Comparison of ENCODE assay signal across 10 cellular contexts in the genomic region with DNA sequence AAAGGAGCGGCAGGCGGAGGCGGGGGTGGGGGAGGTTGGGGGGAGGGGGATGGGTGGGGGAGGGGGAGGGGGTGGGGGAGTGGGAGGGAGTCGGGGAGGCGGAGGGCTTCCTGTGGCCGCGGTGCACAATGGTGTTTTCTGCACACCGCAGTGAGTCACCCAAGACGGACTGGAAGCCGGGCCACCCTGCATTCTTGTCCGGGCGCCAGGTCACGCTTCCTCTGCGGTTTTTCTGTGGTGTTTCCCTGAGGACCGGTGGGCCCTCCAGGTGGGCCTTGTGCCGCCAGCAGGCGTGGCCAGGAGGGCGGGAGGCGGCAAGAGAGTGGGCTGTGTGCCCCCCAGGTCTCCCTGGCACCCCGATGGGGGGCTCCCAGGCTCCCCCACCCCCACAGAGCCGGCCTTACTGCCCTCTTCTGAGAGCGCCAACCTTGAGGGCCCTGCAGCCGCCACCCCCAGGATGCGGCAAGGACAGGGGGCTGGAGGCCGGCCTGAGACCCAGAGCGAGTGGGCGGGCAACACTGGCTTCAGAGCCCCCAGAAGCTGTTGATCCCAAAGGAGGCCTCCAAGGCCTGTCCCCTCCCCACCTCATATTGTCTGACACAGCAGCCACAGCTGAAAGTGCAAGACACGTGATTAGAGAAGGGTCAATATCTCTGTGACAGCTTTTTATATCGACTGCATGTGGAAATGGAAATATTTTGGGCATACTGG. TPM values are rescaled to one million over a fixed set of nuclear protein-coding genes. Genes with fewer than 3 reads are reported as not detected.
DNase-seq lines count a peak whose midpoint lies in the region; ATAC-seq, FAIRE-seq and TF ChIP-seq lines count a peak whose summit lies in the region.
"Had no signal": no experiment of that assay in that cellular context is flagged by ENCODE, and none has a peak within 500 bp of the region (broad histone marks: within the 10 kb centered on the region; RNA-seq: fewer than 3 reads in every experiment).

No MANE protein-coding gene starts in this region.

- peak overlapping the region; percentile 9 for H3K9ac ChIP-seq in keratinocyte (ENCODE audit: control insufficient read depth, extremely low read depth, insufficient read depth, low read length)

- no peaks in the 10 kb centered on the region for H3K27me3 Mint-ChIP-seq in activated naive CD8-positive, alpha-beta T cell treated with anti-CD3 and anti-CD28 coated beads for 36 hours
- peaks cover 15% of the 10 kb centered on the region for H3K27me3 Mint-ChIP-seq in stimulated activated memory B cell treated with anti-CD40 and anti-IgM and Interleukin-4, amounts not matched to agents 10 μg/mL and 1 μg/mL and 100 μg/mL, for 72 hours

- DNase-seq in MG63 = peak; percentile 92
- DNase-seq in activated naive CD8-positive, alpha-beta T cell treated with anti-CD3 and anti-CD28 coated beads for 36 hours = peak; percentile 64
- DNase-seq in keratinocyte (ENCODE audit: low read depth, low spot score) = no peak
- DNase-seq in G401 (ENCODE audit: low spot score) = no peak

- in situ Hi-C loops in G401 (cut with HindIII; ENCODE audit: low sequenced_read_pairs) = loop anchor here (10.0 kb wide), 1 partner anchor 97 kb away; no protein-coding TSS in a partner anchor

- no peaks in the 10 kb centered on the region for H3K36me3 ChIP-seq in MG63
- no peaks in the 10 kb centered on the region for H3K36me3 ChIP-seq in keratinocyte (ENCODE audit: control insufficient read depth in 2 of 2, extremely low read depth in 1 of 2, insufficient read depth in 2 of 2, low read length in 2 of 2)

- no peaks in the 10 kb centered on the region for H3K9me1 ChIP-seq in keratinocyte (ENCODE audit: control insufficient read depth, extremely low read depth, insufficient read depth, low read length)

- H3K9me3 ChIP-seq in MG63 (no peaks in the 10 kb centered on the region), keratinocyte (ENCODE audit: control insufficient read depth, low read depth, low read length) (no peaks in the 10 kb centered on the region)

- dilution Hi-C loops in keratinocyte (cut with MboI; ENCODE audit: extremely low pct_ligation_motif_present, low sequenced_read_pairs) = no loop called here

- H3K27ac ChIP-seq in keratinocyte (ENCODE audit: control insufficient read depth, insufficient read depth, low read length) = peak overlapping the region; percentile 26
- H3K27ac ChIP-seq: SK-N-MC had no signal

- no peak overlapping the region for H3K27ac Mint-ChIP-seq in activated naive CD8-positive, alpha-beta T cell treated with anti-CD3 and anti-CD28 coated beads for 36 hours
- H3K27ac Mint-ChIP-seq in stimulated activated memory B cell treated with anti-CD40 and anti-IgM and Interleukin-4, amounts not matched to agents 10 μg/mL and 1 μg/mL and 100 μg/mL, for 72 hours = no peak overlapping the region

- no peaks in the 10 kb centered on the region for H4K20me1 ChIP-seq in keratinocyte (ENCODE audit: control insufficient read depth, extremely low read depth, insufficient read depth, low read length)

- H3K4me3 ChIP-seq in MG63 (no peak overlapping the region), keratinocyte (ENCODE audit: control insufficient read depth in 2 of 3, extremely low read depth in 1 of 3, insufficient read depth in 2 of 3, low read depth in 1 of 3, low read length in 3 of 3) (no peak overlapping the region)
- H3K4me3 ChIP-seq: SK-N-MC had no signal

- H2AFZ ChIP-seq in keratinocyte (ENCODE audit: control insufficient read depth, low read length) = no peak overlapping the region

- no peak overlapping the region for H3K4me3 Mint-ChIP-seq in activated naive CD8-positive, alpha-beta T cell treated with anti-CD3 and anti-CD28 coated beads for 36 hours
- peak overlapping the region; percentile 52 for H3K4me3 Mint-ChIP-seq in stimulated activated memory B cell treated with anti-CD40 and anti-IgM and Interleukin-4, amounts not matched to agents 10 μg/mL and 1 μg/mL and 100 μg/mL, for 72 hours

- no peak for TF ChIP-seq CTCF in keratinocyte (optimal IDR thresholded peaks at IDR 0.05 in 1 of 3, IDR thresholded peaks at IDR 0.05 in 1 of 3, conservative IDR thresholded peaks at IDR 0.05 in 1 of 3; ENCODE audit: extremely low read depth in 1 of 3, insufficient read depth in 2 of 3, low read length in 3 of 3)

- H3K4me1 Mint-ChIP-seq in activated naive CD8-positive, alpha-beta T cell treated with anti-CD3 and anti-CD28 coated beads for 36 hours = peaks cover 2% of the 10 kb centered on the region
- H3K4me1 Mint-ChIP-seq in stimulated activated memory B cell treated with anti-CD40 and anti-IgM and Interleukin-4, amounts not matched to agents 10 μg/mL and 1 μg/mL and 100 μg/mL, for 72 hours = peaks cover 45% of the 10 kb centered on the region

- no peak overlapping the region for H3K4me2 ChIP-seq in keratinocyte (ENCODE audit: control insufficient read depth, extremely low read depth, insufficient read depth, low read depth, low read length)

- peaks cover 16% of the 10 kb centered on the region for H3K4me1 ChIP-seq in keratinocyte (ENCODE audit: control insufficient read depth, extremely low read depth, insufficient read depth, low read length)

- H3K9me3 Mint-ChIP-seq in activated naive CD8-positive, alpha-beta T cell treated with anti-CD3 and anti-CD28 coated beads for 36 hours = no peaks in the 10 kb centered on the region
- H3K9me3 Mint-ChIP-seq in stimulated activated memory B cell treated with anti-CD40 and anti-IgM and Interleukin-4, amounts not matched to agents 10 μg/mL and 1 μg/mL and 100 μg/mL, for 72 hours = no peaks in the 10 kb centered on the region

- FAIRE-seq in keratinocyte (lab: Jason Lieb, UNC) = no peak

- H3K36me3 Mint-ChIP-seq in activated naive CD8-positive, alpha-beta T cell treated with anti-CD3 and anti-CD28 coated beads for 36 hours = peaks cover 2% of the 10 kb centered on the region
- no peaks in the 10 kb centered on the region for H3K36me3 Mint-ChIP-seq in stimulated activated memory B cell treated with anti-CD40 and anti-IgM and Interleukin-4, amounts not matched to agents 10 μg/mL and 1 μg/mL and 100 μg/mL, for 72 hours

- ATAC-seq in GM18511 (IDR thresholded peaks at IDR 0.05; ENCODE audit: unreplicated experiment) = peak; percentile 47
- ATAC-seq in stimulated activated memory B cell treated with anti-CD40 and anti-IgM and Interleukin-4, amounts not matched to agents 10 μg/mL and 1 μg/mL and 100 μg/mL, for 72 hours = peak; percentile 55
- ATAC-seq in HG02981 (IDR thresholded peaks at IDR 0.05; ENCODE audit: unreplicated experiment) = no peak
- no peak for ATAC-seq in GM21529 (IDR thresholded peaks at IDR 0.05; ENCODE audit: unreplicated experiment)

- H3K27me3 ChIP-seq in MG63 (no peaks in the 10 kb centered on the region), keratinocyte (ENCODE audit: control insufficient read depth, extremely low read depth, insufficient read depth, low read length) (peaks cover 5% of the 10 kb centered on the region)

- peaks cover 4% of the 10 kb centered on the region for H3K79me2 ChIP-seq in keratinocyte (ENCODE audit: control insufficient read depth, insufficient read depth, low read length)

RNA-seq across cellular contexts. Expression of a gene that starts 11.1 kb away (rescaled TPM):
- 1.2 TPM in 2 replicates for total RNA-seq in MG63 (2014; rRNA removed; shearing (Covaris generic); ENCODE audit: low replicate concordance)
- 1 to 10 TPM; 3.6 to 4.2 TPM for total RNA-seq in activated naive CD8-positive, alpha-beta T cell treated with anti-CD3 and anti-CD28 coated beads for 36 hours
- 1.5 to 5.4 TPM (median 1.9 TPM) in 3 replicates for polyA plus RNA-seq in keratinocyte
- polyA plus RNA-seq in keratinocyte (2011; ENCODE audit: low read depth) = 3.9 TPM
- polyA plus RNA-seq in keratinocyte (2011; cell fraction: cytosol; rRNA removed) = 0.94 and 3.9 TPM in 2 replicates
- polyA plus RNA-seq in keratinocyte (2011; cell fraction: nucleus; rRNA removed) = 7.1 and 12.1 TPM in 2 replicates
- 5.2 and 8.5 TPM in 2 replicates for polyA plus RNA-seq in keratinocyte (2012; ENCODE audit: low replicate concordance)
- 2.4 to 3.4 TPM (median 2.6 TPM) in 3 replicates for polyA minus RNA-seq in keratinocyte
- polyA minus RNA-seq in keratinocyte (2011; cell fraction: cytosol; rRNA and poly(A)+ RNA removed) = 5.4 TPM
- polyA minus RNA-seq in keratinocyte (2011; cell fraction: nucleus; rRNA and poly(A)+ RNA removed) = 3.8 and 5.1 TPM in 2 replicates
- 4.8 and 7.9 TPM in 2 replicates for total RNA-seq in G401 (2014; rRNA removed; shearing (Covaris generic))

RNA-seq across cellular contexts. Expression of a gene that starts 11.4 kb away (rescaled TPM):
- not detected in 2 replicates for total RNA-seq in MG63 (2014; rRNA removed; shearing (Covaris generic); ENCODE audit: low replicate concordance)
- total RNA-seq in activated naive CD8-positive, alpha-beta T cell treated with anti-CD3 and anti-CD28 coated beads for 36 hours = under 1 TPM; 0.66 to 0.76 TPM
- polyA plus RNA-seq in keratinocyte = 0.07 to 0.33 TPM (median 0.09 TPM) in 3 replicates
- polyA plus RNA-seq in keratinocyte (2011; ENCODE audit: low read depth) = 0.50 TPM
- polyA plus RNA-seq in keratinocyte (2011; cell fraction: cytosol; rRNA removed) = 0.14 TPM in 1 of 2 replicates, not detected in the other
- 0.74 and 1.4 TPM in 2 replicates for polyA plus RNA-seq in keratinocyte (2011; cell fraction: nucleus; rRNA removed)
- polyA plus RNA-seq in keratinocyte (2012; ENCODE audit: low replicate concordance) = 0.13 and 0.86 TPM in 2 replicates
- polyA minus RNA-seq in keratinocyte = not detected in 3 replicates
- 1.2 TPM for polyA minus RNA-seq in keratinocyte (2011; cell fraction: cytosol; rRNA and poly(A)+ RNA removed)
- polyA minus RNA-seq in keratinocyte (2011; cell fraction: nucleus; rRNA and poly(A)+ RNA removed) = 0.63 and 0.93 TPM in 2 replicates
- total RNA-seq in G401 (2014; rRNA removed; shearing (Covaris generic)) = 0.18 TPM in 1 of 2 replicates, not detected in the other

RNA-seq across cellular contexts. Expression of a gene that starts 29.3 kb away (rescaled TPM):
- total RNA-seq in MG63 (2014; rRNA removed; shearing (Covaris generic); ENCODE audit: low replicate concordance) = not detected in 2 replicates
- not detected for total RNA-seq in activated naive CD8-positive, alpha-beta T cell treated with anti-CD3 and anti-CD28 coated beads for 36 hours
- polyA plus RNA-seq in keratinocyte = not detected in 3 replicates
- polyA plus RNA-seq in keratinocyte (2011; ENCODE audit: low read depth) = not detected
- not detected in 2 replicates for polyA plus RNA-seq in keratinocyte (2011; cell fraction: cytosol; rRNA removed)
- polyA plus RNA-seq in keratinocyte (2011; cell fraction: nucleus; rRNA removed) = 0.05 TPM in 1 of 2 replicates, not detected in the other
- polyA plus RNA-seq in keratinocyte (2012; ENCODE audit: low replicate concordance) = not detected in 2 replicates
- polyA minus RNA-seq in keratinocyte = not detected in 3 replicates
- polyA minus RNA-seq in keratinocyte (2011; cell fraction: cytosol; rRNA and poly(A)+ RNA removed) = not detected
- polyA minus RNA-seq in keratinocyte (2011; cell fraction: nucleus; rRNA and poly(A)+ RNA removed) = not detected in 2 replicates
- 1.6 and 1.9 TPM in 2 replicates for total RNA-seq in G401 (2014; rRNA removed; shearing (Covaris generic))
- polyA plus RNA-seq: neural cell had no signal

RNA-seq across cellular contexts. Expression of a gene that starts 47.3 kb away (rescaled TPM):
- 21.7 and 29.1 TPM in 2 replicates for total RNA-seq in MG63 (2014; rRNA removed; shearing (Covaris generic); ENCODE audit: low replicate concordance)
- total RNA-seq in activated naive CD8-positive, alpha-beta T cell treated with anti-CD3 and anti-CD28 coated beads for 36 hours = 10 to 100 TPM; 74.1 to 74.6 TPM
- 29.5 to 46.6 TPM (median 33.1 TPM) in 3 replicates for polyA plus RNA-seq in keratinocyte
- polyA plus RNA-seq in keratinocyte (2011; ENCODE audit: low read depth) = 5.6 TPM
- polyA plus RNA-seq in keratinocyte (2011; cell fraction: cytosol; rRNA removed) = 25.8 and 51.4 TPM in 2 replicates
- 97.1 and 113 TPM in 2 replicates for polyA plus RNA-seq in keratinocyte (2011; cell fraction: nucleus; rRNA removed)
- polyA plus RNA-seq in keratinocyte (2012; ENCODE audit: low replicate concordance) = 23.0 and 34.1 TPM in 2 replicates
- polyA minus RNA-seq in keratinocyte = 28.3 to 102 TPM (median 39.7 TPM) in 3 replicates
- polyA minus RNA-seq in keratinocyte (2011; cell fraction: cytosol; rRNA and poly(A)+ RNA removed) = 67.9 TPM
- polyA minus RNA-seq in keratinocyte (2011; cell fraction: nucleus; rRNA and poly(A)+ RNA removed) = 34.3 and 39.8 TPM in 2 replicates
- 76.9 and 96.6 TPM in 2 replicates for total RNA-seq in G401 (2014; rRNA removed; shearing (Covaris generic))

Comparison
In these comparisons a context has a peak if more than half of its experiments do, and no peak if none do; other contexts are left out.
1. ATAC-seq: peak in GM18511 (single experiment) and stimulated activated memory B cell treated with anti-CD40 and anti-IgM and Interleukin-4, amounts not matched to agents 10 μg/mL and 1 μg/mL and 100 μg/mL, for 72 hours (single experiment); none in HG02981 (single experiment) and GM21529 (single experiment).
2. DNase-seq: peak in MG63 (single experiment) and activated naive CD8-positive, alpha-beta T cell treated with anti-CD3 and anti-CD28 coated beads for 36 hours (single experiment); none in keratinocyte (single experiment) and G401 (single experiment).